Comparison of ENCODE assay signal across 10 cellular contexts in genomic region chr21:37225440-37225839, GRCh38. TPM values are rescaled to one million over a fixed set of nuclear protein-coding genes. Genes with fewer than 3 reads are reported as not detected.
DNase-seq lines count a peak whose midpoint lies in the region; ATAC-seq lines count a peak whose summit lies in the region.
"Had no signal": no experiment of that assay in that cellular context is flagged by ENCODE, and none has a peak within 500 bp of the region (broad histone marks: within the 10 kb centered on the region; RNA-seq: fewer than 3 reads in every experiment).

No MANE protein-coding gene starts in this region.

- H3K9me3 Mint-ChIP-seq in IgD-negative memory B cell, result no peaks in the 10 kb centered on the region

- no peaks in the 10 kb centered on the region for H3K27me3 Mint-ChIP-seq in IgD-negative memory B cell

- H3K27ac Mint-ChIP-seq in IgD-negative memory B cell, result peak overlapping the region; percentile 14 to 95 (median 64)

- H3K4me3 Mint-ChIP-seq in IgD-negative memory B cell, result peak overlapping the region in 1 of 4 donors; percentile 57

- H3K36me3 Mint-ChIP-seq in IgD-negative memory B cell, result peaks cover 2% of the 10 kb centered on the region

- ATAC-seq in GM18907 (IDR thresholded peaks at IDR 0.05; ENCODE audit: unreplicated experiment), result no peak

- DNase-seq in activated CD8-positive, alpha-beta memory T cell treated with anti-CD3 and anti-CD28 coated beads for 24 hours, result peak; percentile 79
- DNase-seq in central memory CD4-positive, alpha-beta T cell, result peak; percentile 35
- peak; percentile 72 to 74 for DNase-seq in stimulated activated CD8-positive, alpha-beta memory T cell treated with anti-CD3 and anti-CD28 coated beads, Interleukin-15, amount 100 ng/mL, for 48 hours (ENCODE audit: low read depth in 2 of 2)
- DNase-seq in HUDEP-2 (lab: John Stamatoyannopoulos, UW; ENCODE audit: unreplicated experiment in 76 of 76), result no peak
- DNase-seq in NCI-H345 (lab: John Stamatoyannopoulos, UW), result no peak
- no peak for DNase-seq in HPDE6-E6E7 (ENCODE audit: extremely low spot score)
- DNase-seq: ovary, stomach had no signal

- H3K4me1 Mint-ChIP-seq in IgD-negative memory B cell, result peaks cover 9 to 11% (median 9%) of the 10 kb centered on the region in 3 donors

RNA-seq across cellular contexts. Expression of gene VPS26C, which starts 41.7 kb away (rescaled TPM):
- 64.8 TPM for polyA plus RNA-seq in IgD-negative memory B cell

Comparison
In these comparisons a context has a peak if more than half of its experiments do, and no peak if none do; other contexts are left out.
1. DNase-seq: peak in activated CD8-positive, alpha-beta memory T cell treated with anti-CD3 and anti-CD28 coated beads for 24 hours (single experiment), central memory CD4-positive, alpha-beta T cell (single experiment) and stimulated activated CD8-positive, alpha-beta memory T cell treated with anti-CD3 and anti-CD28 coated beads, Interleukin-15, amount 100 ng/mL, for 48 hours (2 of 2); none in HUDEP-2 (0 of 76), NCI-H345 (single experiment) and HPDE6-E6E7 (single experiment).